In genomic region chr1:15736035-15736665, GRCh38 we compare ENCODE assay signal across 10 cellular contexts. TPM values are rescaled to one million over a fixed set of nuclear protein-coding genes. Genes with fewer than 3 reads are reported as not detected.
A peak's percentile ranks its signal among the peaks of the same experiment; 100 is the strongest.
DNase-seq lines count a peak whose midpoint lies in the region; TF ChIP-seq lines count a peak whose summit lies in the region.
"Had no signal": no experiment of that assay in that cellular context is flagged by ENCODE, and none has a peak within 500 bp of the region (broad histone marks: within the 10 kb centered on the region; RNA-seq: fewer than 3 reads in every experiment).

TSS of gene SLC25A34 (plus strand) at chr1:15736258. CDS start at chr1:15736486, 228 bp downstream.

- H3K27ac ChIP-seq in SJCRH30, result peak within 1 kb of the TSS; percentile 73
- peak within 1 kb of the TSS; percentile 67 to 93 (median 80) for H3K27ac ChIP-seq in stomach
- H3K27ac ChIP-seq: VCaP had no signal

- no peak for TF ChIP-seq EP300 in stomach (IDR thresholded peaks at IDR 0.05)

- H3K9me3 ChIP-seq in SJCRH30 (replicated peaks) (no peaks in the 10 kb centered on the region), stomach (no peaks in the 10 kb centered on the region)

- peak; percentile 55 for DNase-seq in LNCaP clone FGC (ENCODE audit: low read depth)
- DNase-seq in SJCRH30, result peak; percentile 96 to 97
- peak; percentile 62 for DNase-seq in iPS-NIHi7 (ENCODE audit: extremely low spot score)
- peak; percentile 95 for DNase-seq in stomach
- DNase-seq in NCI-H1694 treated with DMSO at 0.1 percent for 48 hours (lab: John Stamatoyannopoulos, UW), result no peak
- DNase-seq in 8988T, result no peak
- DNase-seq in NK-92 treated with Interleukin-12 subunit alpha and Interleukin-12 subunit beta, amount 100 ng/mL, for 24 hours (lab: John Stamatoyannopoulos, UW), result no peak
- no peak for DNase-seq in SIG-M5 (lab: John Stamatoyannopoulos, UW)
- DNase-seq: mesendoderm had no signal

- TF ChIP-seq CTCF in LNCaP clone FGC (IDR thresholded peaks at IDR 0.05; ENCODE audit: control insufficient read depth, extremely low read depth, insufficient read depth) (no peak), stomach (IDR thresholded peaks at IDR 0.05) (no peak)

- H3K4me3 ChIP-seq in LNCaP clone FGC (ENCODE audit: low read depth, low read length) (no peak within 1 kb of the TSS), SJCRH30 (no peak within 1 kb of the TSS), stomach (peak within 1 kb of the TSS in 2 of 4 donors; percentile 2 to 23)

- H3K27me3 ChIP-seq in SJCRH30 (no peaks in the 10 kb centered on the region), stomach (no peaks in the 10 kb centered on the region)

- H3K36me3 ChIP-seq in SJCRH30, result peaks cover 3% of the 10 kb centered on the region
- peaks cover 40 to 49% (median 46%) of the 10 kb centered on the region in 4 donors for H3K36me3 ChIP-seq in stomach

- H3K4me1 ChIP-seq in SJCRH30 (peaks cover 41% of the 10 kb centered on the region), stomach (peaks cover 29 to 43% (median 40%) of the 10 kb centered on the region in 4 donors)

- TF ChIP-seq POLR2A in stomach (IDR thresholded peaks at IDR 0.05), result peak in 1 of 4 donors; percentile 28

- intact Hi-C loops in stomach (cut with DNase I; ENCODE audit: low total_unique reads), result no loop called here

- WGBS in stomach, 5 donors, result 36 to 80% (median 45%) methylated on average over 7 to 22 of the region's 22 CpGs

RNA-seq across cellular contexts. Expression of gene SLC25A34, which starts in this region (rescaled TPM):
- total RNA-seq in SJCRH30 (2014; rRNA removed; shearing (Covaris generic)), result 2.8 and 3.5 TPM in 2 replicates
- 10 to 100 TPM in 2 of 5 donors, 1 to 10 TPM in 2, not detected in 1; 1.8 to 16.9 (median 7.5) TPM for total RNA-seq in stomach
- polyA plus RNA-seq in stomach, result 1 to 10 TPM in 2 of 3 donors, under 1 TPM in 1; 0.75 to 4.1 (median 1.9) TPM

Comparison
In these comparisons a context has a peak if more than half of its experiments do, and no peak if none do; other contexts are left out.
1. DNase-seq: peak in LNCaP clone FGC (single experiment), SJCRH30 (2 of 2), iPS-NIHi7 (single experiment) and stomach (single experiment); none in NCI-H1694 treated with DMSO at 0.1 percent for 48 hours (single experiment), 8988T (single experiment), NK-92 treated with Interleukin-12 subunit alpha and Interleukin-12 subunit beta, amount 100 ng/mL, for 24 hours (single experiment) and SIG-M5 (single experiment).